In genomic region chr17:80260791-80261158, GRCh38 we compare ENCODE assay signal across 8 cellular contexts. TPM values are rescaled to one million over a fixed set of nuclear protein-coding genes. Genes with fewer than 3 reads are reported as not detected.
DNase-seq lines count a peak whose midpoint lies in the region; ATAC-seq and TF ChIP-seq lines count a peak whose summit lies in the region.

Gene RNF213, plus strand, starts transcription at chr17:80260852. Its CDS starts 2,830 bp downstream, at chr17:80263682.

- H3K4me3 Mint-ChIP-seq in T-helper 17 cell (peak within 1 kb of the TSS; percentile 99), MCF 10A (ENCODE audit: unreplicated experiment) (peak within 1 kb of the TSS; percentile 83)

- H3K27ac ChIP-seq in HL-60 (replicated peaks) (peak within 1 kb of the TSS; percentile 62), iPS-18a (ENCODE audit: low read length) (peak within 1 kb of the TSS; percentile 90), skeletal muscle tissue (ENCODE audit: low read depth, low read length) (peak within 1 kb of the TSS; percentile 91)

- H3K9me3 ChIP-seq in T-helper 17 cell (ENCODE audit: control insufficient read depth, low read length, poor library complexity, severe bottlenecking) (no peaks in the 10 kb centered on the region), iPS-18a (ENCODE audit: control insufficient read depth, low read depth, low read length) (no peaks in the 10 kb centered on the region), skeletal muscle tissue (ENCODE audit: control insufficient read depth in 3 of 3, low read length in 3 of 3) (no peaks in the 10 kb centered on the region)

- peaks cover 50% of the 10 kb centered on the region for H3K4me1 Mint-ChIP-seq in T-helper 17 cell
- peaks cover 6% of the 10 kb centered on the region for H3K4me1 Mint-ChIP-seq in MCF 10A (ENCODE audit: insufficient read depth, unreplicated experiment)

- H3K9me3 Mint-ChIP-seq in MCF 10A (ENCODE audit: unreplicated experiment), result no peaks in the 10 kb centered on the region

- H3K27ac Mint-ChIP-seq in T-helper 17 cell, result peak within 1 kb of the TSS; percentile 98
- peak within 1 kb of the TSS; percentile 53 for H3K27ac Mint-ChIP-seq in MCF 10A (ENCODE audit: low read depth, unreplicated experiment)

- H3K36me3 Mint-ChIP-seq in T-helper 17 cell (ENCODE audit: low read depth) (peaks cover 5% of the 10 kb centered on the region), MCF 10A (ENCODE audit: insufficient read depth, unreplicated experiment) (peaks cover 22% of the 10 kb centered on the region)

- H3K27me3 Mint-ChIP-seq in T-helper 17 cell, result no peaks in the 10 kb centered on the region
- H3K27me3 Mint-ChIP-seq in MCF 10A (ENCODE audit: insufficient read depth, unreplicated experiment), result no peaks in the 10 kb centered on the region

- H3K36me3 ChIP-seq in iPS-18a (ENCODE audit: control insufficient read depth, low read depth, low read length), result no peaks in the 10 kb centered on the region
- H3K36me3 ChIP-seq in skeletal muscle tissue (ENCODE audit: control insufficient read depth in 3 of 3, insufficient read depth in 3 of 3, low read length in 3 of 3), result peaks cover 2 to 6% (median 4%) of the 10 kb centered on the region in 3 donors

- no peaks in the 10 kb centered on the region for H3K27me3 ChIP-seq in HL-60 (ENCODE audit: insufficient read depth, poor library complexity, severe bottlenecking)
- no peaks in the 10 kb centered on the region for H3K27me3 ChIP-seq in iPS-18a (ENCODE audit: control insufficient read depth, insufficient read depth, low read length)
- no peaks in the 10 kb centered on the region for H3K27me3 ChIP-seq in skeletal muscle tissue (ENCODE audit: control insufficient read depth in 3 of 3, insufficient read depth in 3 of 3, low read length in 3 of 3)

- TF ChIP-seq CTCF in HL-60 (IDR thresholded peaks at IDR 0.05; ENCODE audit: insufficient read depth, low read length) (no peak), MCF 10A (IDR thresholded peaks at IDR 0.05; ENCODE audit: unreplicated experiment) (no peak)

- CTCF ChIA-PET in MCF 10A (lab: Yijun Ruan, JAX), result no interaction called here

- ATAC-seq in T-helper 17 cell (peak; percentile 44), HG03469 (IDR thresholded peaks at IDR 0.05; ENCODE audit: unreplicated experiment) (no peak)

- no TSS peak for BruUV-seq in MCF 10A (replicated peaks; lab: Mats Ljungman, UMichigan)

- H3K4me1 ChIP-seq in iPS-18a (ENCODE audit: control insufficient read depth, low read depth, low read length) (peaks cover 23% of the 10 kb centered on the region), skeletal muscle tissue (ENCODE audit: control insufficient read depth in 3 of 3, insufficient read depth in 3 of 3, low read length in 3 of 3) (peaks cover 31 to 40% (median 39%) of the 10 kb centered on the region in 3 donors)

- POLR2A ChIA-PET in MCF 10A (lab: Yijun Ruan, JAX), result interaction anchor here (1.8 to 4.4 kb wide), 2 partner anchors 18 to 115 kb away, joined by 7 to 37 read pairs; no protein-coding TSS in a partner anchor

- intact Hi-C loops in MCF 10A (cut with micrococcal nuclease), result loop anchor here (1.0 kb wide), 1 partner anchor 18 kb away; no protein-coding TSS in a partner anchor

- peak within 1 kb of the TSS; percentile 89 for H3K4me3 ChIP-seq in HL-60 (replicated peaks; ENCODE audit: insufficient read depth, low read length)
- H3K4me3 ChIP-seq in iPS-18a (ENCODE audit: low read length), result peak within 1 kb of the TSS; percentile 87
- peak within 1 kb of the TSS; percentile 80 to 88 (median 88) for H3K4me3 ChIP-seq in skeletal muscle tissue (ENCODE audit: low read length in 3 of 3)

- peak within 1 kb of the TSS; percentile 95 for H3K9ac ChIP-seq in iPS-18a (ENCODE audit: low read length)
- H3K9ac ChIP-seq in skeletal muscle tissue (ENCODE audit: low read depth in 1 of 3, low read length in 3 of 3), result peak within 1 kb of the TSS; percentile 83 to 89 (median 84)

- peak; percentile 79 for DNase-seq in NCI-H82 (lab: John Stamatoyannopoulos, UW)
- no peak for DNase-seq in NCI-H82 treated with DMSO at 0.1 percent for 48 hours (lab: John Stamatoyannopoulos, UW; ENCODE audit: unreplicated experiment)
- peak in 1 of 2 experiments; percentile 46 for DNase-seq in HL-60 (ENCODE audit: low read depth in 1 of 2, low spot score in 1 of 2)
- DNase-seq in T-helper 17 cell, result peak; percentile 43 to 66 (median 65)
- DNase-seq in MCF 10A (ENCODE audit: unreplicated experiment), result no peak

RNA-seq across cellular contexts. Expression of gene RNF213, which starts in this region (rescaled TPM):
- total RNA-seq in T-helper 17 cell, result 100 to 1,000 TPM; 528 to 571 TPM
- 50.5 and 67.5 TPM in 2 replicates for total RNA-seq in MCF 10A (2022)
- 63.2 TPM for total RNA-seq in skeletal muscle tissue

Comparison
In these comparisons a context has a peak if more than half of its experiments do, and no peak if none do; other contexts are left out.
1. DNase-seq: peak in NCI-H82 (single experiment) and T-helper 17 cell (3 of 3); none in NCI-H82 treated with DMSO at 0.1 percent for 48 hours (single experiment) and MCF 10A (single experiment).
2. Peak in every context shown above with its lines, with median percentiles within 50 percentile points of each other: H3K27ac ChIP-seq and H3K4me3 ChIP-seq.